Comparison of ENCODE assay signal across 22 cellular contexts in the genomic region with DNA sequence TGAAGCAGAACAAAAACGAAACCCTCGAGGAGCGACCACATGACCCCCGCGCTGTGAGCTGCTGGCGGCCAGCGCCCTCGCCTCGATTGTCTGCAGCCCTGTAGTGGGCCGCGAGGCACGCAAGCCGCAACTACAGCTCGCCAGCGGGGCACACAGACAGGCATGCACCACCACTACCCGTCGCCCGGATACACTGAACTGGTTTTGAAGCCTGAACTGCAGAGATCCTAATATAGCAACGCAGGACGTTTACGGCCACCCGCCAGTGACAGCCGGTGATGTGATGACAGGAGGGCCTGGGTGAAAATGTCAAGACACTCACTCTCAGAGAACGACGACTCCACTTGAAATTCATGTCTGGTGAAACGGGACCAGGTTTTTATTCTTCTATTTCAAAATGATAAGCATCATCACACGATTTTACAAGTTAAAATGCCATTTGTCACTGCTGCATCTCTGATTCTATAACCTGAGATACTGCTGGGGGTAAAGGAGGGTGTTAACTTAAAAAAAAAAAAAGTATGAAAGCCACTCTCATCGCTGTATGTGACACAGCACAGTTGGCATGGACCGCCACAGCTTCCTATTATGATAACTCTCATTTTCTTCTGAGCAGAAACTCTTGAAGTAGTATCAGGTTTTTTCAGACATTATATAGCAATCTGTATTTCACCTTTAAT.
"Had no signal": no experiment of that assay in that cellular context is flagged by ENCODE, and none has a peak within 500 bp of the region (broad histone marks: within the 10 kb centered on the region; RNA-seq: fewer than 3 reads in every experiment).

No MANE protein-coding gene starts in this region.

- DNase-seq: activated CD4-positive, alpha-beta memory T cell treated with anti-CD3 and anti-CD28 coated beads, Interleukin-2, amount 10 ng/mL, durations not matched to agents 7 days and 5 days; activated CD4-positive, alpha-beta T cell treated with anti-CD3 and anti-CD28 coated beads, Interleukin-2, amount 10 ng/mL, durations not matched to agents 24 days and 14 days; activated effector memory CD4-positive, alpha-beta T cell treated with Interleukin-2 at 50 U/mL for 16 hours; activated naive CD4-positive, alpha-beta T cell treated with anti-CD3 and anti-CD28 coated beads, Interleukin-2, amount 10 ng/mL, durations not matched to agents 7 days and 5 days; activated T-cell treated with anti-CD3 and anti-CD28 coated beads, Interleukin-2, amount 50 U/mL, for 72 hours; anterior cingulate cortex; brain microvascular endothelial cell; effector memory CD8-positive, alpha-beta T cell; spleen; stimulated activated CD4-positive, alpha-beta T cell treated with anti-CD3 and anti-CD28 coated beads, Interleukin-4, amount 100 ng/mL, for 1 hour; stimulated activated naive CD4-positive, alpha-beta T cell; testis had no signal

- H3K27me3 ChIP-seq: brain microvascular endothelial cell, dorsolateral prefrontal cortex, esophagus muscularis mucosa, left lung, spleen, testis, vagina had no signal

- H3K9me3 ChIP-seq: esophagus muscularis mucosa, left lung, spleen, testis, vagina had no signal

- FAIRE-seq: colon, frontal cortex had no signal

- H3K4me3 Mint-ChIP-seq: activated CD4-positive, alpha-beta memory T cell treated with anti-CD3 and anti-CD28 coated beads, Interleukin-2, amount 10 ng/mL, durations not matched to agents 7 days and 5 days; activated CD4-positive, alpha-beta T cell treated with anti-CD3 and anti-CD28 coated beads, Interleukin-2, amount 10 ng/mL, durations not matched to agents 24 days and 14 days; activated naive CD4-positive, alpha-beta T cell treated with anti-CD3 and anti-CD28 coated beads, Interleukin-2, amount 10 ng/mL, durations not matched to agents 7 days and 5 days; activated T-cell treated with anti-CD3 and anti-CD28 coated beads, Interleukin-2, amount 50 U/mL, for 72 hours; central memory CD8-positive, alpha-beta T cell; effector memory CD8-positive, alpha-beta T cell; nephron; type B pancreatic cell had no signal

- H3K27ac Mint-ChIP-seq: activated CD4-positive, alpha-beta memory T cell treated with anti-CD3 and anti-CD28 coated beads, Interleukin-2, amount 10 ng/mL, durations not matched to agents 7 days and 5 days; activated CD4-positive, alpha-beta T cell treated with anti-CD3 and anti-CD28 coated beads, Interleukin-2, amount 10 ng/mL, durations not matched to agents 24 days and 14 days; activated naive CD4-positive, alpha-beta T cell treated with anti-CD3 and anti-CD28 coated beads, Interleukin-2, amount 10 ng/mL, durations not matched to agents 7 days and 5 days; activated T-cell treated with anti-CD3 and anti-CD28 coated beads, Interleukin-2, amount 50 U/mL, for 72 hours; effector memory CD8-positive, alpha-beta T cell; nephron; type B pancreatic cell had no signal

- ATAC-seq: activated CD4-positive, CD25-positive, alpha-beta regulatory T cell treated with anti-CD3 and anti-CD28 coated beads, Interleukin-2, amount 50 U/mL, for 24 hours; activated T-cell treated with anti-CD3 and anti-CD28 coated beads, Interleukin-2, amount 50 U/mL, for 72 hours; effector memory CD8-positive, alpha-beta T cell had no signal

- H3K4me1 ChIP-seq: vagina had no signal

- H3K9me3 Mint-ChIP-seq: activated CD4-positive, alpha-beta memory T cell treated with anti-CD3 and anti-CD28 coated beads, Interleukin-2, amount 10 ng/mL, durations not matched to agents 7 days and 5 days; activated CD4-positive, alpha-beta T cell treated with anti-CD3 and anti-CD28 coated beads, Interleukin-2, amount 10 ng/mL, durations not matched to agents 24 days and 14 days; activated naive CD4-positive, alpha-beta T cell treated with anti-CD3 and anti-CD28 coated beads, Interleukin-2, amount 10 ng/mL, durations not matched to agents 7 days and 5 days; activated T-cell treated with anti-CD3 and anti-CD28 coated beads, Interleukin-2, amount 50 U/mL, for 72 hours; central memory CD8-positive, alpha-beta T cell; effector memory CD8-positive, alpha-beta T cell; nephron; type B pancreatic cell had no signal

- H3K4me3 ChIP-seq: dorsolateral prefrontal cortex, esophagus muscularis mucosa, left lung, spleen, testis, vagina had no signal

- H3K27me3 Mint-ChIP-seq: activated CD4-positive, alpha-beta memory T cell treated with anti-CD3 and anti-CD28 coated beads, Interleukin-2, amount 10 ng/mL, durations not matched to agents 7 days and 5 days; activated CD4-positive, alpha-beta T cell treated with anti-CD3 and anti-CD28 coated beads, Interleukin-2, amount 10 ng/mL, durations not matched to agents 24 days and 14 days; activated naive CD4-positive, alpha-beta T cell treated with anti-CD3 and anti-CD28 coated beads, Interleukin-2, amount 10 ng/mL, durations not matched to agents 7 days and 5 days; central memory CD8-positive, alpha-beta T cell; effector memory CD8-positive, alpha-beta T cell; type B pancreatic cell had no signal

- H3K27ac ChIP-seq: brain microvascular endothelial cell, esophagus muscularis mucosa, left lung, spleen, testis, vagina had no signal
